In genomic region chr6:7129784-7130569, GRCh38 we compare ENCODE assay signal across 1 cellular context.
TF ChIP-seq lines count a peak whose summit lies in the region.

No MANE protein-coding gene starts in this region.

TF ChIP-seq in GM12878, 131 proteins besides CTCF, POLR2A, EP300 and RAD21 (continued from another document):
- TF ChIP-seq CUX1 (IDR thresholded peaks at IDR 0.05; ENCODE audit: insufficient replicate concordance, low read depth, low read length) (no peak), POLR2AphosphoS2 (IDR thresholded peaks at IDR 0.05; ENCODE audit: low read depth, low read length) (no peak), RFX5 (IDR thresholded peaks at IDR 0.05; ENCODE audit: low read depth, low read length) (no peak), TAF1 (IDR thresholded peaks at IDR 0.05; ENCODE audit: borderline replicate concordance, low read depth, low read length) (no peak), EGR1 (IDR thresholded peaks at IDR 0.05; ENCODE audit: borderline replicate concordance in 1 of 2, low read depth in 2 of 2, low read length in 2 of 2) (no peak), CREM (IDR thresholded peaks at IDR 0.05; ENCODE audit: low read depth) (0 out of 2 replicates have a peak, but pooled peaks have one; percentile 53), PKNOX1 (IDR thresholded peaks at IDR 0.05) (no peak), NFIC (IDR thresholded peaks at IDR 0.05; ENCODE audit: low read depth, low read length) (0 out of 2 replicates have a peak, but pooled peaks have one; percentile 12), E4F1 (IDR thresholded peaks at IDR 0.05; ENCODE audit: borderline replicate concordance, partially characterized antibody) (no peak), RB1 (IDR thresholded peaks at IDR 0.05; ENCODE audit: borderline replicate concordance) (no peak), REST (IDR thresholded peaks at IDR 0.05; ENCODE audit: low read depth, low read length) (no peak), BRCA1 (IDR thresholded peaks at IDR 0.05; ENCODE audit: low read depth, low read length) (no peak), RAD51 (IDR thresholded peaks at IDR 0.05) (no peak), ZBTB4 (CRISPR knock-in tag; IDR thresholded peaks at IDR 0.05) (no peak), HDAC2 (IDR thresholded peaks at IDR 0.05) (no peak), MYC (IDR thresholded peaks at IDR 0.05; ENCODE audit: insufficient read depth, insufficient read length, insufficient replicate concordance, low read length, severe bottlenecking) (no peak), ZBED1 (IDR thresholded peaks at IDR 0.05; ENCODE audit: borderline replicate concordance) (no peak), RUNX3 (IDR thresholded peaks at IDR 0.05; ENCODE audit: low read length) (peak; percentile 39; the same call in 1 of the 2 replicates), CBX5 (IDR thresholded peaks at IDR 0.05; ENCODE audit: low read depth) (no peak), SIN3A (IDR thresholded peaks at IDR 0.05; ENCODE audit: low read depth, low read length) (no peak), ZBTB33 (IDR thresholded peaks at IDR 0.05) (no peak)
